In genomic region chr2:154455871-154456270, GRCh38 we compare ENCODE assay signal across 1 cellular context.
TF ChIP-seq lines count a peak whose summit lies in the region.

No MANE protein-coding gene starts in this region.

TF ChIP-seq in GM23338, 12 proteins besides CTCF, POLR2A, EP300 and RAD21 (continued from another document):
- TF ChIP-seq ZNF462 (CRISPR knock-in tag; IDR thresholded peaks at IDR 0.05) (no peak), STAT1 (IDR thresholded peaks at IDR 0.05; ENCODE audit: unreplicated experiment) (no peak), JUNB (IDR thresholded peaks at IDR 0.05; ENCODE audit: unreplicated experiment) (no peak), ZNF114 (CRISPR knock-in tag; IDR thresholded peaks at IDR 0.05) (no peak), CREB1 (CRISPR knock-in tag; IDR thresholded peaks at IDR 0.05; ENCODE audit: low read depth) (no peak), POLR2AphosphoS5 (IDR thresholded peaks at IDR 0.05; ENCODE audit: low read depth) (no peak), REST (IDR thresholded peaks at IDR 0.05; ENCODE audit: unreplicated experiment) (no peak)
